9 cellular contexts compared by ENCODE assay signal in the genomic region with DNA sequence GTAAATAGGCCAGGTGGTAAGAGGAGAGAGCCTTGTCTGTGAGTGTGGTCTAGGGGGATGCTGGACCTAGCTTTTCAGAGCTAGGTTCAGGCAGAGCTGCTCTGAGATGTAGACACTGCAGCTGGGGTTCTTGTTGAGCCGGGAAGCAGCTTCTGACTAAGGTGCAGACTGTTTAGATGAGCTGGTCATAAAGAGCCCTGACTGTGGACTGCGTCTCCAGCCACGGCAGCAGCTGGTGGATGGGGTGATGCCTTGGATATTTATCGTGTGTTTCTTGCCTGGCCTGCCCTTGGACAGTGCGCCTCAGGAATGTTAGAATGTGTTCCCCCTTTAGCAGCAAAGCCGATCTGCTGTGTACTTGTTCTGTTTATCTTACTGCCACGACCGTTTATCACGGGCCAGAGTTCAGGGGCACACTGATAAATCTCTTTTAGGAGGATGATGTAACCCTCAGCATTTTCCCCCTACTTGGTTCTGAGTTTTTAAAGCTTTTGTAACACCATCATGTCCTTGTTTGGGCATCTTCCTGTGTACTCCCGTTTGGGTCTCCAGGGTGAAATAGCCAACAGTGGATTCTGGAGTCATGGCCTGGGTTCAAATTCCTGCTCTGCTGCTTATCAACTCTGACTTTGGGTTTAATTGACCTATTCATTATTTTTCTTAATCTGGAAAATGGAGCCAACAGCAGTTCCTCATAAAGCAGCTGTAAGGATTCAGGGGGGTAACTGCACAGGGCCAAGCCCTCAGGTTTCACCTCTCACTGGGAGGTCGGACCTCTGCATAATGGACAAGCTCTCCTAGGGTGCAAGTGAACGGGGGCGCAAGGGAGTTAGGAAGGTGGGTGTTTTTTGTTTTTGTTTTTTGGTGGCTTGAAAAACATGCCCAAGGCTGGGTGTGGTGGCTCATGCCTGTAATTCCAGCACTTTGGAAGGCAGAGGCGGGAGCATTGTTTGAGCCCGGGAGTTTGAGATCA. TPM values are rescaled to one million over a fixed set of nuclear protein-coding genes. Genes with fewer than 3 reads are reported as not detected.
DNase-seq lines count a peak whose midpoint lies in the region; ATAC-seq and TF ChIP-seq lines count a peak whose summit lies in the region.
"Had no signal": no experiment of that assay in that cellular context is flagged by ENCODE, and none has a peak within 500 bp of the region (broad histone marks: within the 10 kb centered on the region; RNA-seq: fewer than 3 reads in every experiment).

No MANE protein-coding gene starts in this region.

- H3K4me1 ChIP-seq in BE2C (peaks cover 9% of the 10 kb centered on the region), muscle layer of duodenum (ENCODE audit: control insufficient read depth in 1 of 2, insufficient read depth in 2 of 2, low read length in 2 of 2) (peaks cover 25 to 27% of the 10 kb centered on the region in 2 donors)

- ATAC-seq in GM21381 (IDR thresholded peaks at IDR 0.05; ENCODE audit: unreplicated experiment) = no peak
- ATAC-seq in stimulated activated effector memory CD8-positive, alpha-beta T cell treated with anti-CD3 and anti-CD28 coated beads, Interleukin-12 subunit alpha, Interleukin-12 subunit beta, amount 100 ng/mL, for 72 hours = no peak

- no peaks in the 10 kb centered on the region for H3K27me3 ChIP-seq in BE2C
- H3K27me3 ChIP-seq in muscle layer of duodenum (ENCODE audit: low read depth, low read length) = no peaks in the 10 kb centered on the region

- no peak overlapping the region for H3K4me3 Mint-ChIP-seq in stimulated activated effector memory CD8-positive, alpha-beta T cell treated with anti-CD3 and anti-CD28 coated beads, Interleukin-12 subunit alpha, Interleukin-12 subunit beta, amount 100 ng/mL, for 72 hours

- peak overlapping the region; percentile 92 for H3K27ac ChIP-seq in epithelial cell of prostate
- peak overlapping the region; percentile 82 for H3K27ac ChIP-seq in muscle layer of duodenum (ENCODE audit: low read length)

- H3K9me3 ChIP-seq in BE2C (no peaks in the 10 kb centered on the region), muscle layer of duodenum (ENCODE audit: control insufficient read depth in 1 of 2, low read length in 2 of 2) (no peaks in the 10 kb centered on the region)

- H3K9me3 Mint-ChIP-seq in stimulated activated effector memory CD8-positive, alpha-beta T cell treated with anti-CD3 and anti-CD28 coated beads, Interleukin-12 subunit alpha, Interleukin-12 subunit beta, amount 100 ng/mL, for 72 hours = no peaks in the 10 kb centered on the region

- H3K27ac Mint-ChIP-seq in stimulated activated effector memory CD8-positive, alpha-beta T cell treated with anti-CD3 and anti-CD28 coated beads, Interleukin-12 subunit alpha, Interleukin-12 subunit beta, amount 100 ng/mL, for 72 hours = no peak overlapping the region

- no peaks in the 10 kb centered on the region for H3K36me3 Mint-ChIP-seq in stimulated activated effector memory CD8-positive, alpha-beta T cell treated with anti-CD3 and anti-CD28 coated beads, Interleukin-12 subunit alpha, Interleukin-12 subunit beta, amount 100 ng/mL, for 72 hours

- H3K36me3 ChIP-seq in BE2C = no peaks in the 10 kb centered on the region
- H3K36me3 ChIP-seq in muscle layer of duodenum (ENCODE audit: control insufficient read depth in 1 of 2, insufficient read depth in 2 of 2, low read length in 2 of 2) = no peaks in the 10 kb centered on the region

- peaks cover 5% of the 10 kb centered on the region for H3K4me1 Mint-ChIP-seq in stimulated activated effector memory CD8-positive, alpha-beta T cell treated with anti-CD3 and anti-CD28 coated beads, Interleukin-12 subunit alpha, Interleukin-12 subunit beta, amount 100 ng/mL, for 72 hours

- H3K4me3 ChIP-seq in BE2C (ENCODE audit: low read depth, low read length) (no peak overlapping the region), muscle layer of duodenum (ENCODE audit: low read depth in 1 of 2, low read length in 2 of 2) (no peak overlapping the region)

- TF ChIP-seq CTCF in BE2C (IDR thresholded peaks at IDR 0.05; ENCODE audit: low read depth, low read length) = no peak

- peak; percentile 18 for DNase-seq in BE2C
- DNase-seq in NOMO-1 treated with dmso at 0.1 percent for 144 hours (lab: John Stamatoyannopoulos, UW; ENCODE audit: unreplicated experiment) = peak; percentile 57
- no peak for DNase-seq in epithelial cell of prostate (ENCODE audit: low read depth, low spot score)
- no peak for DNase-seq in stimulated activated CD4-positive, alpha-beta T cell treated with anti-CD3 and anti-CD28 coated beads, Interleukin-1b, Interleukin-23, amount 100 ng/mL, for 48 hours
- no peak for DNase-seq in C1 segment of cervical spinal cord (lab: John Stamatoyannopoulos, UW)
- DNase-seq in stimulated activated effector memory CD8-positive, alpha-beta T cell treated with anti-CD3 and anti-CD28 coated beads, Interleukin-12 subunit alpha, Interleukin-12 subunit beta, amount 100 ng/mL, for 72 hours (ENCODE audit: low spot score in 2 of 2) = no peak
- DNase-seq: activated CD8-positive, alpha-beta memory T cell treated with anti-CD3 and anti-CD28 coated beads, Interleukin-2, amount 50 U/mL, for 48 hours had no signal

RNA-seq across cellular contexts. Expression of a gene that starts 51.4 kb away (rescaled TPM):
- polyA plus RNA-seq in BE2C (2012; ENCODE audit: insufficient read depth, insufficient read length, low read depth) = 20.1 TPM

Comparison
In these comparisons a context has a peak if more than half of its experiments do, and no peak if none do; other contexts are left out.
1. DNase-seq: peak in BE2C (single experiment) and NOMO-1 treated with dmso at 0.1 percent for 144 hours (single experiment); none in epithelial cell of prostate (single experiment), stimulated activated CD4-positive, alpha-beta T cell treated with anti-CD3 and anti-CD28 coated beads, Interleukin-1b, Interleukin-23, amount 100 ng/mL, for 48 hours (single experiment), C1 segment of cervical spinal cord (0 of 14) and stimulated activated effector memory CD8-positive, alpha-beta T cell treated with anti-CD3 and anti-CD28 coated beads, Interleukin-12 subunit alpha, Interleukin-12 subunit beta, amount 100 ng/mL, for 72 hours (0 of 2).